Comparison of ENCODE assay signal across 24 cellular contexts in genomic region chr17:35554668-35555067, GRCh38. TPM values are rescaled to one million over a fixed set of nuclear protein-coding genes. Genes with fewer than 3 reads are reported as not detected.
"Had no signal": no experiment of that assay in that cellular context is flagged by ENCODE, and none has a peak within 500 bp of the region (broad histone marks: within the 10 kb centered on the region; RNA-seq: fewer than 3 reads in every experiment).

No MANE protein-coding gene starts in this region.

- H3K36me3 Mint-ChIP-seq: mesothelial cell of epicardium had no signal

- H3K9me3 ChIP-seq: heart left ventricle, lower lobe of right lung, pancreas, sigmoid colon, spleen, tibial nerve had no signal

- H3K27ac Mint-ChIP-seq: dendritic cell treated with granulocyte-macrophage colony-stimulating factor and Interleukin-4, amounts not matched to agents 40 ng/mL and 50 ng/mL, for 4 days; mesothelial cell of epicardium had no signal

- DNase-seq: activated CD4-positive, alpha-beta T cell treated with anti-CD3 and anti-CD28 coated beads for 4 hours; activated gamma-delta T cell treated with Interleukin-2 at 50 U/mL for 16 hours; activated T-cell treated with anti-CD3 and anti-CD28 coated beads, Interleukin-2, amount 50 U/mL, for 48 hours; heart left ventricle; immature natural killer cell; left cardiac atrium; lower lobe of right lung; pancreas; SHP77 treated with DMSO at 0.1 percent for 48 hours; sigmoid colon; spleen; stimulated activated CD4-positive, alpha-beta T cell treated with anti-CD3 and anti-CD28 coated beads, Interleukin-2, amount 100 ng/mL, for 24 hours; T-helper 1 cell; T1000 had no signal

- FAIRE-seq: astrocyte, bronchial epithelial cell, frontal cortex, pancreas had no signal

- ATAC-seq: heart left ventricle, left cardiac atrium, lower lobe of right lung, pancreas, SK-N-SH treated with all-trans-retinoic acid at 6 μM for 48 hours had no signal

- H3K9me3 Mint-ChIP-seq: dendritic cell treated with granulocyte-macrophage colony-stimulating factor and Interleukin-4, amounts not matched to agents 40 ng/mL and 50 ng/mL, for 4 days; immature natural killer cell; mesothelial cell of epicardium; neural crest cell had no signal

- H3K27me3 ChIP-seq: pancreas had no signal

- H3K4me1 ChIP-seq: lower lobe of right lung, pancreas, sigmoid colon, tibial nerve had no signal

- H3K27ac ChIP-seq: heart left ventricle, lower lobe of right lung, pancreas, sigmoid colon, spleen, tibial nerve had no signal

- H3K4me3 ChIP-seq: heart left ventricle, lower lobe of right lung, pancreas, sigmoid colon, spleen, tibial nerve had no signal

- H3K36me3 ChIP-seq: heart left ventricle, lower lobe of right lung, pancreas, sigmoid colon, spleen, tibial nerve had no signal

RNA-seq across cellular contexts. Expression of gene SLFN14, which starts 6.0 kb away (rescaled TPM):
- total RNA-seq: astrocyte, bronchial epithelial cell, epithelial cell of proximal tubule, left cardiac atrium, mesothelial cell of epicardium, neural crest cell, pancreas, sigmoid colon, subcutaneous adipose tissue, tibial nerve had no signal
- polyA plus RNA-seq: heart left ventricle, pancreas, sigmoid colon had no signal

RNA-seq across cellular contexts. Expression of gene SLFN12L, which starts 17.2 kb away (rescaled TPM):
- total RNA-seq: epithelial cell of proximal tubule, neural crest cell had no signal
